36 cellular contexts compared by ENCODE assay signal in the genomic region with DNA sequence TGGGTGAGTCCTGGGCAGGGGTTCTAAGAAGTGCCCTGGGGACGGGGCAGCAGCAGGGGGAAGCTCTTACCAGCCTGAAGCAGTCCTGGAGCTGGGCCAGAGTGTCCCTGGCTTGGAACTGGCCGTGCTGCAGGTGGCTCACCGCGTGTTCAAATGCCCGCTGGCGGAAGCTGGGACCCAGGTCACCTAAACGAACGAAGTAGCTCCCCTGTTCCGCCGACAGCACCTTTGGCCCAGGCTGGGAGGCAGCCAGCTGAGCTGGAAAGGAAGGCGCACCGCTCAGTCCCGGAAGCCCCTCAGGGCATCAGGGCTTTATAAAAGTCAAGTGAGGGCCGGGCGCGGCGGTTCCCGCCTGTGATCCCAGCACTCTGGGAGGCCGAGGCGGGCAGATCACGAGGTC. TPM values are rescaled to one million over a fixed set of nuclear protein-coding genes. Genes with fewer than 3 reads are reported as not detected.
"Had no signal": no experiment of that assay in that cellular context is flagged by ENCODE, and none has a peak within 500 bp of the region (broad histone marks: within the 10 kb centered on the region; RNA-seq: fewer than 3 reads in every experiment).

No MANE protein-coding gene starts in this region.

- H3K9me3 ChIP-seq: heart left ventricle, mucosa of descending colon, suprapubic skin, tibial artery had no signal

- H3K4me3 ChIP-seq: heart left ventricle, lung, mucosa of descending colon, suprapubic skin, tibial artery had no signal

- H3K27me3 ChIP-seq: brain microvascular endothelial cell, heart left ventricle, suprapubic skin, tibial artery had no signal

- DNase-seq: activated CD4-positive, alpha-beta T cell treated with anti-CD3 and anti-CD28 coated beads for 48 hours; activated CD4-positive, alpha-beta T cell treated with anti-CD3 and anti-CD28 coated beads, Interleukin-2, amount 50 U/mL, for 48 hours; activated CD8-positive, alpha-beta memory T cell treated with anti-CD3 and anti-CD28 coated beads for 24 hours; activated gamma-delta T cell; activated naive CD4-positive, alpha-beta T cell treated with anti-CD3 and anti-CD28 coated beads, Interleukin-2, amount 10 ng/mL, durations not matched to agents 7 days and 5 days; activated naive CD8-positive, alpha-beta T cell treated with anti-CD3 and anti-CD28 coated beads, Interleukin-2, amount 10 ng/mL, durations not matched to agents 7 days and 5 days; amniotic stem cell; brain microvascular endothelial cell; caudate nucleus; cortex of kidney; effector memory CD8-positive, alpha-beta T cell; kidney glomerular epithelial cell; mesendoderm; mucosa of descending colon; retina; small intestine; stimulated activated CD4-positive, alpha-beta T cell treated with anti-CD3 and anti-CD28 coated beads, Interleukin-4, amount 100 ng/mL, for 24 hours; stimulated activated naive CD8-positive, alpha-beta T cell treated with anti-CD3 and anti-CD28 coated beads, Interleukin-15, amount 100 ng/mL, for 72 hours; T-helper 9 cell; tibial artery; WERI-Rb-1 had no signal

- ATAC-seq: activated CD4-positive, CD25-positive, alpha-beta regulatory T cell treated with anti-CD3 and anti-CD28 coated beads, Interleukin-2, amount 50 U/mL, for 24 hours; effector memory CD8-positive, alpha-beta T cell; heart left ventricle; left lobe of liver; mucosa of descending colon; natural killer cell treated with Interleukin-12 subunit alpha and Interleukin-12 subunit beta and Interleukin-15 and Interleukin-18, amount 100 ng/mL, for 72 hours; sciatic nerve; stimulated activated memory B cell treated with anti-CD40 and anti-IgM and Interleukin-4, amounts not matched to agents 10 μg/mL and 1 μg/mL and 100 μg/mL, for 72 hours; stimulated activated naive CD8-positive, alpha-beta T cell treated with anti-CD3 and anti-CD28 coated beads, Interleukin-15, amount 100 ng/mL, for 72 hours had no signal

- H3K27ac ChIP-seq: brain microvascular endothelial cell, suprapubic skin, tibial artery, WERI-Rb-1 had no signal

- H3K4me1 ChIP-seq: suprapubic skin, tibial artery had no signal

RNA-seq across cellular contexts. Expression of gene PLIN4, which starts 9.6 kb away (rescaled TPM):
- total RNA-seq: activated T-helper 1 cell treated with anti-CD3 and anti-CD28 coated beads, Interleukin-12 subunit alpha, Interleukin-12 subunit beta, Interleukin-2, Interleukin-4 antibody, amounts not matched to agents 30 ng/mL and 10 ng/mL and 1 ng/mL, durations not matched to agents 14 hours and 24 hours and 36 hours; natural killer cell treated with Interleukin-12 subunit alpha and Interleukin-12 subunit beta and Interleukin-15 and Interleukin-18, amount 100 ng/mL, for 72 hours had no signal

RNA-seq across cellular contexts. Expression of gene PLIN5, which starts 26.3 kb away (rescaled TPM):
- total RNA-seq: activated T-helper 1 cell treated with anti-CD3 and anti-CD28 coated beads, Interleukin-12 subunit alpha, Interleukin-12 subunit beta, Interleukin-2, Interleukin-4 antibody, amounts not matched to agents 30 ng/mL and 10 ng/mL and 1 ng/mL, durations not matched to agents 14 hours and 24 hours and 36 hours; astrocyte; chondrocyte; fibroblast of lung; fibroblast of villous mesenchyme; myocyte; natural killer cell treated with Interleukin-12 subunit alpha and Interleukin-12 subunit beta and Interleukin-15 and Interleukin-18, amount 100 ng/mL, for 72 hours had no signal
- polyA plus RNA-seq: fibroblast of lung had no signal

RNA-seq across cellular contexts. Expression of gene LRG1, which starts 31.1 kb away (rescaled TPM):
- total RNA-seq: activated naive CD8-positive, alpha-beta T cell treated with anti-CD3 and anti-CD28 coated beads, Interleukin-2, amount 10 ng/mL, durations not matched to agents 7 days and 5 days; chondrocyte; fibroblast of lung; fibroblast of villous mesenchyme; osteoblast had no signal

RNA-seq across cellular contexts. Expression of gene SEMA6B, which starts 50.8 kb away (rescaled TPM):
- total RNA-seq: activated T-helper 1 cell treated with anti-CD3 and anti-CD28 coated beads, Interleukin-12 subunit alpha, Interleukin-12 subunit beta, Interleukin-2, Interleukin-4 antibody, amounts not matched to agents 30 ng/mL and 10 ng/mL and 1 ng/mL, durations not matched to agents 14 hours and 24 hours and 36 hours had no signal
